8 cellular contexts compared by ENCODE assay signal in genomic region chr1:41241748-41242644, GRCh38. TPM values are rescaled to one million over a fixed set of nuclear protein-coding genes. Genes with fewer than 3 reads are reported as not detected.
DNase-seq lines count a peak whose midpoint lies in the region; ATAC-seq, FAIRE-seq and TF ChIP-seq lines count a peak whose summit lies in the region.

Gene SCMH1 (minus strand): TSS chr1:41242306. CDS start chr1:41186133, 56,173 bp downstream.

- H3K9me3 ChIP-seq in endothelial cell of umbilical vein (replicated peaks; ENCODE audit: control insufficient read depth, insufficient read depth, low read length), result no peaks in the 10 kb centered on the region
- H3K9me3 ChIP-seq in mucosa of descending colon, result no peaks in the 10 kb centered on the region

- CTCF ChIA-PET in activated CD8-positive, alpha-beta memory T cell treated with anti-CD3 and anti-CD28 coated beads for 36 hours (lab: Charles Lee), result no interaction called here
- CTCF ChIA-PET in endothelial cell of umbilical vein (lab: Charles Lee), result interaction anchor here (1.2 to 1.5 kb wide), 2 partner anchors 140 to 238 kb away, joined by 4 to 6 read pairs; no protein-coding TSS in a partner anchor

- no peaks in the 10 kb centered on the region for H3K36me3 ChIP-seq in endothelial cell of umbilical vein (ENCODE audit: control insufficient read depth in 2 of 2, extremely low read depth in 1 of 2, insufficient read depth in 2 of 2, low read length in 2 of 2)
- no peaks in the 10 kb centered on the region for H3K36me3 ChIP-seq in mucosa of descending colon (ENCODE audit: low read depth)

- H3K4me1 ChIP-seq in endothelial cell of umbilical vein (ENCODE audit: control insufficient read depth, extremely low read depth, insufficient read depth, low read length) (peaks cover 42% of the 10 kb centered on the region), mucosa of descending colon (ENCODE audit: low read depth) (peaks cover 6% of the 10 kb centered on the region)

- H3K4me2 ChIP-seq in endothelial cell of umbilical vein (ENCODE audit: insufficient read depth, low read length), result peak within 1 kb of the TSS; percentile 84

- no peak for FAIRE-seq in endothelial cell of umbilical vein (lab: Jason Lieb, UNC)

- TF ChIP-seq CTCF in endothelial cell of umbilical vein (IDR thresholded peaks at IDR 0.05; ENCODE audit: extremely low read depth in 1 of 2, insufficient read depth in 1 of 2, low read depth in 1 of 2, low read length in 2 of 2) (no peak), mucosa of descending colon (IDR thresholded peaks at IDR 0.05) (no peak)

- intact Hi-C loops in endothelial cell of umbilical vein (cut with micrococcal nuclease), result no loop called here
- intact Hi-C loops in mucosa of descending colon (cut with DNase I, micrococcal nuclease), result no loop called here

- peak within 1 kb of the TSS; percentile 99 for H2AFZ ChIP-seq in endothelial cell of umbilical vein (ENCODE audit: low read depth, low read length)

- no peaks in the 10 kb centered on the region for H4K20me1 ChIP-seq in endothelial cell of umbilical vein (replicated peaks; ENCODE audit: control insufficient read depth, extremely low read depth, insufficient read depth, low read length)

- TF ChIP-seq POLR2A in endothelial cell of umbilical vein (IDR thresholded peaks at IDR 0.05; ENCODE audit: low read depth, low read length), result no peak

- POLR2A ChIA-PET in activated CD8-positive, alpha-beta memory T cell treated with anti-CD3 and anti-CD28 coated beads for 36 hours (lab: Charles Lee), result no interaction called here
- POLR2A ChIA-PET in endothelial cell of umbilical vein (lab: Charles Lee), result interaction anchor here (1.4 kb wide), 1 partner anchor 140 kb away, joined by 5 read pairs; no protein-coding TSS in a partner anchor

- peak within 1 kb of the TSS; percentile 68 for H3K27ac ChIP-seq in endothelial cell of umbilical vein (ENCODE audit: insufficient read depth, low read depth, low read length)

- peak; percentile 26 for ATAC-seq in HG02981 (IDR thresholded peaks at IDR 0.05; ENCODE audit: unreplicated experiment)
- ATAC-seq in mucosa of descending colon, result peak; percentile 78

- BruUV-seq in endothelial cell of umbilical vein (replicated peaks; lab: Mats Ljungman, UMichigan), result no TSS peak

- dilution Hi-C loops in endothelial cell of umbilical vein (cut with MboI; ENCODE audit: extremely low pct_ligation_motif_present, low sequenced_read_pairs), result no loop called here

- peak within 1 kb of the TSS; percentile 66 to 67 (median 67) for H3K4me3 ChIP-seq in endothelial cell of umbilical vein (replicated peaks in 1 of 3; ENCODE audit: insufficient read depth in 1 of 3, low read depth in 1 of 3, low read length in 3 of 3)
- peak within 1 kb of the TSS; percentile 79 for H3K4me3 ChIP-seq in mucosa of descending colon

- no peaks in the 10 kb centered on the region for H3K27me3 ChIP-seq in endothelial cell of umbilical vein (ENCODE audit: control insufficient read depth in 2 of 2, insufficient read depth in 2 of 2, low read length in 2 of 2)

- peak; percentile 22 for DNase-seq in NK-92 treated with Interleukin-12 subunit alpha and Interleukin-12 subunit beta, amount 100 ng/mL, for 24 hours (lab: John Stamatoyannopoulos, UW)
- DNase-seq in NK-92 (lab: John Stamatoyannopoulos, UW; ENCODE audit: unreplicated experiment) (no peak), NCI-H345 (lab: John Stamatoyannopoulos, UW) (peak; percentile 72), endothelial cell of umbilical vein (ENCODE audit: low read depth, low spot score) (peak; percentile 46), mucosa of descending colon (peak; percentile 55 to 70 (median 68))
- peak; percentile 59 for DNase-seq in stimulated activated CD8-positive, alpha-beta memory T cell treated with anti-CD3 and anti-CD28 coated beads, Interleukin-4, amount 100 ng/mL, for 48 hours

- H3K9me1 ChIP-seq in endothelial cell of umbilical vein (replicated peaks; ENCODE audit: control insufficient read depth, extremely low read depth, insufficient read depth, low read length), result peaks cover 4% of the 10 kb centered on the region

- peak within 1 kb of the TSS; percentile 85 for H3K9ac ChIP-seq in endothelial cell of umbilical vein (replicated peaks; ENCODE audit: extremely low read depth, insufficient read depth, low read length)

- peaks cover 26% of the 10 kb centered on the region for H3K79me2 ChIP-seq in endothelial cell of umbilical vein (ENCODE audit: control insufficient read depth, insufficient read depth, low read length)

TF ChIP-seq in endothelial cell of umbilical vein, 7 proteins besides CTCF, POLR2A, EP300 and RAD21:
- TF ChIP-seq EZH2 (IDR thresholded peaks at IDR 0.05; ENCODE audit: borderline replicate concordance, low read depth, low read length, severe bottlenecking), result no peak
- no peak for TF ChIP-seq MAX (IDR thresholded peaks at IDR 0.05; ENCODE audit: insufficient read depth, insufficient read length)
- TF ChIP-seq GATA2 (IDR thresholded peaks at IDR 0.05; ENCODE audit: insufficient read depth, insufficient read length, low read depth, low read length), result no peak
- TF ChIP-seq POLR2AphosphoS5 (IDR thresholded peaks at IDR 0.05; ENCODE audit: insufficient read depth, low read depth, low read length), result no peak
- TF ChIP-seq JUN (IDR thresholded peaks at IDR 0.05; ENCODE audit: borderline replicate concordance, insufficient read depth, insufficient read length, low read depth), result no peak
- TF ChIP-seq FOS (IDR thresholded peaks at IDR 0.05; ENCODE audit: borderline replicate concordance, insufficient read depth, low read length), result no peak
- no peak for TF ChIP-seq MYC (IDR thresholded peaks at IDR 0.05; ENCODE audit: low read depth, low read length)

RNA-seq across cellular contexts. Expression of gene SCMH1, which starts in this region (rescaled TPM):
- total RNA-seq in activated CD8-positive, alpha-beta memory T cell treated with anti-CD3 and anti-CD28 coated beads for 36 hours, result 10 to 100 TPM; 23.6 to 24.4 TPM
- 39.9 and 40.0 TPM in 2 replicates for total RNA-seq in endothelial cell of umbilical vein
- polyA plus RNA-seq in endothelial cell of umbilical vein, result 40.7 and 59.4 TPM in 2 replicates
- 31.3 and 35.2 TPM in 2 replicates for polyA plus RNA-seq in endothelial cell of umbilical vein (2011; cell fraction: cytosol; rRNA removed)
- polyA plus RNA-seq in endothelial cell of umbilical vein (2011; cell fraction: nucleus; rRNA removed), result 99.0 and 117 TPM in 2 replicates
- polyA plus RNA-seq in endothelial cell of umbilical vein (2012), result 22.4 and 22.8 TPM in 2 replicates
- polyA minus RNA-seq in endothelial cell of umbilical vein, result 87.5 and 93.7 TPM in 2 replicates
- polyA minus RNA-seq in endothelial cell of umbilical vein (2011; cell fraction: cytosol; rRNA and poly(A)+ RNA removed), result 14.0 TPM
- 53.4 and 73.0 TPM in 2 replicates for polyA minus RNA-seq in endothelial cell of umbilical vein (2011; cell fraction: nucleus; rRNA and poly(A)+ RNA removed)
- 10 to 100 TPM; 25.1 to 66.9 (median 35.6) TPM for total RNA-seq in mucosa of descending colon
